Comparison of ENCODE assay signal across 9 cellular contexts in genomic region chr1:233598891-233599541, GRCh38. TPM values are rescaled to one million over a fixed set of nuclear protein-coding genes. Genes with fewer than 3 reads are reported as not detected.
DNase-seq lines count a peak whose midpoint lies in the region; ATAC-seq lines count a peak whose summit lies in the region.
"Had no signal": no experiment of that assay in that cellular context is flagged by ENCODE, and none has a peak within 500 bp of the region (broad histone marks: within the 10 kb centered on the region; RNA-seq: fewer than 3 reads in every experiment).

No MANE protein-coding gene starts in this region.

- H3K4me3 ChIP-seq in mesendoderm (ENCODE audit: low read length), result no peak overlapping the region

- H3K56ac ChIP-seq in mesendoderm (ENCODE audit: low read length), result no peak overlapping the region

- peak; percentile 88 for ATAC-seq in GM21723 (IDR thresholded peaks at IDR 0.05; ENCODE audit: unreplicated experiment)
- ATAC-seq in HG03460 (IDR thresholded peaks at IDR 0.05; ENCODE audit: unreplicated experiment), result peak; percentile 63

- H3K23ac ChIP-seq in mesendoderm (ENCODE audit: low read length), result no peak overlapping the region

- peak; percentile 71 for DNase-seq in activated effector memory CD4-positive, alpha-beta T cell treated with anti-CD3 and anti-CD28 coated beads, Interleukin-2, amount 50 U/mL, for 16 hours
- DNase-seq in activated effector memory CD4-positive, alpha-beta T cell treated with Interleukin-2 at 50 U/mL for 16 hours, result no peak
- DNase-seq in stimulated activated CD4-positive, alpha-beta T cell treated with anti-CD3 and anti-CD28 coated beads, Interleukin-4, amount 100 ng/mL, for 24 hours, result peak; percentile 41
- DNase-seq in mesendoderm, result no peak
- DNase-seq in DMS 273 (lab: John Stamatoyannopoulos, UW; ENCODE audit: unreplicated experiment), result no peak
- DNase-seq in NCI-H82 treated with DMSO at 0.1 percent for 48 hours (lab: John Stamatoyannopoulos, UW; ENCODE audit: unreplicated experiment), result no peak
- DNase-seq: dermis blood vessel endothelial cell had no signal

- no peaks in the 10 kb centered on the region for H3K79me2 ChIP-seq in mesendoderm (ENCODE audit: control insufficient read depth, insufficient read depth, low read length)

- H3K79me1 ChIP-seq in mesendoderm (ENCODE audit: low read length), result no peaks in the 10 kb centered on the region

- no peak overlapping the region for H3K9ac ChIP-seq in mesendoderm (ENCODE audit: low read length)

- H4K5ac ChIP-seq in mesendoderm (ENCODE audit: low read length), result no peak overlapping the region

- no peaks in the 10 kb centered on the region for H3K27me3 ChIP-seq in mesendoderm (ENCODE audit: insufficient read depth, low read length, poor library complexity)

- no peak overlapping the region for H3K27ac ChIP-seq in mesendoderm (ENCODE audit: low read depth, low read length)

- no peak overlapping the region for H2AK5ac ChIP-seq in mesendoderm (ENCODE audit: low read length)

- no peaks in the 10 kb centered on the region for H3K4me1 ChIP-seq in mesendoderm (ENCODE audit: control insufficient read depth, low read depth, low read length)

- H2BK120ac ChIP-seq in mesendoderm (ENCODE audit: low read depth, low read length), result no peak overlapping the region

- H3K18ac ChIP-seq in mesendoderm (ENCODE audit: low read length), result no peak overlapping the region

- H3K4ac ChIP-seq in mesendoderm (ENCODE audit: low read depth, low read length), result no peak overlapping the region

- H2BK5ac ChIP-seq in mesendoderm (ENCODE audit: low read length), result no peak overlapping the region

- no peak overlapping the region for H4K8ac ChIP-seq in mesendoderm (ENCODE audit: low read depth, low read length)

- no peak overlapping the region for H3K4me2 ChIP-seq in mesendoderm (ENCODE audit: low read length)

- no peak overlapping the region for H2BK15ac ChIP-seq in mesendoderm (replicated peaks; ENCODE audit: low read depth)

- no CpG with 5 or more reads among the region's 8 CpGs for WGBS in mesendoderm (ENCODE audit: extremely low coverage, insufficient coverage, low lambda C conversion rate)

- H3K36me3 ChIP-seq in mesendoderm (ENCODE audit: control insufficient read depth, insufficient read depth, low read length), result no peaks in the 10 kb centered on the region

RNA-seq across cellular contexts. Expression of gene KCNK1, which starts 14.9 kb away (rescaled TPM):
- 7.5 TPM for polyA plus RNA-seq in mesendoderm (2013, experiment 1 of 2)
- polyA plus RNA-seq in mesendoderm (2013, experiment 2 of 2), result 8.0 TPM

Comparison
In these comparisons a context has a peak if more than half of its experiments do, and no peak if none do; other contexts are left out.
1. DNase-seq: peak in activated effector memory CD4-positive, alpha-beta T cell treated with anti-CD3 and anti-CD28 coated beads, Interleukin-2, amount 50 U/mL, for 16 hours (single experiment) and stimulated activated CD4-positive, alpha-beta T cell treated with anti-CD3 and anti-CD28 coated beads, Interleukin-4, amount 100 ng/mL, for 24 hours (single experiment); none in activated effector memory CD4-positive, alpha-beta T cell treated with Interleukin-2 at 50 U/mL for 16 hours (single experiment), mesendoderm (single experiment), DMS 273 (single experiment) and NCI-H82 treated with DMSO at 0.1 percent for 48 hours (single experiment).